17 cellular contexts compared by ENCODE assay signal in genomic region chr12:107477946-107478610, GRCh38.
"Had no signal": no experiment of that assay in that cellular context is flagged by ENCODE, and none has a peak within 500 bp of the region (broad histone marks: within the 10 kb centered on the region; RNA-seq: fewer than 3 reads in every experiment).

No MANE protein-coding gene starts in this region.

- H3K27ac ChIP-seq: cardiac muscle cell, heart right ventricle, left lung, ovary, spleen had no signal

- H3K27ac Mint-ChIP-seq: activated naive CD4-positive, alpha-beta T cell treated with anti-CD3 and anti-CD28 coated beads for 36 hours; activated T-helper 2 cell treated with anti-CD3 and anti-CD28 coated beads, Interferon-gamma antibody, Interleukin-2, Interleukin-4, amounts not matched to agents 10 μg/mL and 5 μg/mL and 100 μg/mL, durations not matched to agents 14 hours and 24 hours and 36 hours; endodermal cell; naive B cell; stimulated activated naive CD8-positive, alpha-beta T cell treated with anti-CD3 and anti-CD28 coated beads, Interleukin-15, amount 100 ng/mL, for 72 hours; type B pancreatic cell had no signal

- H3K9me3 ChIP-seq: heart right ventricle, left lung, ovary, spleen had no signal

- H3K4me1 ChIP-seq: heart right ventricle, left lung had no signal

- H3K4me3 ChIP-seq: cardiac muscle cell, heart right ventricle, left lung, ovary, spleen had no signal

- H3K27me3 Mint-ChIP-seq: stimulated activated naive CD8-positive, alpha-beta T cell treated with anti-CD3 and anti-CD28 coated beads, Interleukin-15, amount 100 ng/mL, for 72 hours; type B pancreatic cell had no signal

- H3K4me1 Mint-ChIP-seq: endodermal cell had no signal

- H3K36me3 ChIP-seq: cardiac muscle cell, heart right ventricle, left lung, ovary, spleen had no signal

- DNase-seq: activated CD4-positive, alpha-beta T cell treated with anti-CD3 and anti-CD28 coated beads for 1 hour; activated CD4-positive, alpha-beta T cell treated with anti-CD3 and anti-CD28 coated beads, Interleukin-2, amount 50 U/mL, for 48 hours; activated naive CD4-positive, alpha-beta T cell treated with anti-CD3 and anti-CD28 coated beads for 36 hours; endodermal cell; erythroblast; foreskin melanocyte; heart right ventricle; left lung; naive B cell; ovary; spleen; stimulated activated naive CD8-positive, alpha-beta T cell treated with anti-CD3 and anti-CD28 coated beads, Interleukin-15, amount 100 ng/mL, for 72 hours; T-helper 9 cell had no signal

- ATAC-seq: heart right ventricle; left lung; sciatic nerve; stimulated activated naive CD8-positive, alpha-beta T cell treated with anti-CD3 and anti-CD28 coated beads, Interleukin-15, amount 100 ng/mL, for 72 hours had no signal

- H3K27me3 ChIP-seq: left lung, ovary, spleen had no signal

- H3K36me3 Mint-ChIP-seq: naive B cell, type B pancreatic cell had no signal

- H3K9me3 Mint-ChIP-seq: activated naive CD4-positive, alpha-beta T cell treated with anti-CD3 and anti-CD28 coated beads for 36 hours; activated T-helper 2 cell treated with anti-CD3 and anti-CD28 coated beads, Interferon-gamma antibody, Interleukin-2, Interleukin-4, amounts not matched to agents 10 μg/mL and 5 μg/mL and 100 μg/mL, durations not matched to agents 14 hours and 24 hours and 36 hours; endodermal cell; stimulated activated naive CD8-positive, alpha-beta T cell treated with anti-CD3 and anti-CD28 coated beads, Interleukin-15, amount 100 ng/mL, for 72 hours; type B pancreatic cell had no signal

- H3K4me3 Mint-ChIP-seq: activated naive CD4-positive, alpha-beta T cell treated with anti-CD3 and anti-CD28 coated beads for 36 hours; endodermal cell; naive B cell; stimulated activated naive CD8-positive, alpha-beta T cell treated with anti-CD3 and anti-CD28 coated beads, Interleukin-15, amount 100 ng/mL, for 72 hours; type B pancreatic cell had no signal
